ENCODE assay signal across 1 cellular context in the genomic region with DNA sequence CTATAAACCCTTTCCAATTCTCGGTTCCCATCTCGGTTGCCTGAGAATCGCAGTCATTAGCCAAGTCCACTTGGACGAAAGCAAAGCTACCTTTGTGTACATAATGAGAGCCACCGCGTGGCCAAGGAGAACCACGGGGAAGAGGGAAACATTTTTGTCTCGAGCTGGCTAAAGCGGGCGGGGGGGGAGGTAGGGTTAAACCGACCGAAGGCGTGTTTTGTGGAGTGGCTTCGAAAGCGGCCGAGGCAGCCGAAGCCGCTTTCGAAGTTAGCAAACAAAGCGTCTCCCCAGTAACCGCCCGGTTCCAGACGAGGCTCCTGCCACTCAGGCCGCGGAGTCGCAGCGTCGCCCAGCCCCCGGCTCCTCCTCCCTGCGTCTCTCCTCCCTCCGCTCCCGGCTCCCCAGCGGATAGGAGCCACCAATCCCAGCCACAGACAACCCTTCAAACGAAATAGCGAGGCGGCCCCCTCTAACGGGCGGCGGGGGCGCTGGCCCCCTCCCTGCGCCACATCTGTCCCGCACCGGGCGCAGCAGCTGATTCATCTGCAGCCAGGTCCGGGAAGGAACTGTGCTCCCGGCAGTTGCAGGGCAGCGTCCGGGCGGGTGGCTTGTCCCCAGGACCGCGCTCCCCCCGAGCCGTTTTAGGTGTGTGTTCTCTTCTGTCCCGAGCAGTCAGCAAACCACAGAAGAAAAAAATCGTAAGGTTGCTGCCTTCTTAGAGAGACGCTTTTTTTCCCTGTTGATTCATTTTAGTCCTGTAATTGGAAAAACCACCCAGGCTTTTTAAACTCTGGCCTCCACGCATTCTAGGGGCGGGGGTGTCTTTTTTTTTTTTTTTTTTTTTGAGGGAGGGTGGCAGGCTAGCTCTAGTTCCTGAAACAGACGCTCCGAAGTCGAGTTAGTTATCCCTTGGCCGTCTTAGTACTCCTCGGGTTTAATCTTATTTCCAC.
TF ChIP-seq lines count a peak whose summit lies in the region.

No MANE protein-coding gene starts in this region.

TF ChIP-seq in IMR-90, 13 proteins besides CTCF, POLR2A, EP300 and RAD21 (continued from another document):
- TF ChIP-seq MXI1 (IDR thresholded peaks at IDR 0.05; ENCODE audit: borderline replicate concordance, low read depth, low read length) (peak; percentile 75; the same call in 1 of the 2 replicates), FOS (IDR thresholded peaks at IDR 0.05; ENCODE audit: low read depth, low read length) (peak; percentile 57; the same call in 1 of the 2 replicates)
- TF ChIP-seq, protein P1, sequence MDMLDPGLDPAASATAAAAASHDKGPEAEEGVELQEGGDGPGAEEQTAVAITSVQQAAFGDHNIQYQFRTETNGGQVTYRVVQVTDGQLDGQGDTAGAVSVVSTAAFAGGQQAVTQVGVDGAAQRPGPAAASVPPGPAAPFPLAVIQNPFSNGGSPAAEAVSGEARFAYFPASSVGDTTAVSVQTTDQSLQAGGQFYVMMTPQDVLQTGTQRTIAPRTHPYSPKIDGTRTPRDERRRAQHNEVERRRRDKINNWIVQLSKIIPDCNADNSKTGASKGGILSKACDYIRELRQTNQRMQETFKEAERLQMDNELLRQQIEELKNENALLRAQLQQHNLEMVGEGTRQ (IDR thresholded peaks at IDR 0.05; ENCODE audit: low read depth, low read length) = peak; percentile 27; the same call in 1 of the 2 replicates
